ENCODE assay signal across 9 cellular contexts in genomic region chr4:41957634-41958033, GRCh38. TPM values are rescaled to one million over a fixed set of nuclear protein-coding genes. Genes with fewer than 3 reads are reported as not detected.
A peak's percentile ranks its signal among the peaks of the same experiment; 100 is the strongest.
DNase-seq lines count a peak whose midpoint lies in the region; ATAC-seq and TF ChIP-seq lines count a peak whose summit lies in the region.
"Had no signal": no experiment of that assay in that cellular context is flagged by ENCODE, and none has a peak within 500 bp of the region (broad histone marks: within the 10 kb centered on the region; RNA-seq: fewer than 3 reads in every experiment).

No MANE protein-coding gene starts in this region.

- no TSS peak for BruUV-seq in HCT116 (replicated peaks; lab: Mats Ljungman, UMichigan)

- H3K36me3 ChIP-seq in HCT116 (ENCODE audit: control insufficient read depth in 1 of 2, insufficient read depth in 2 of 2, low read length in 2 of 2) (peaks cover 14 to 15% of the 10 kb centered on the region in 2 experiments; a peak in 3 of 4 replicates), RWPE2 (ENCODE audit: low read depth) (peaks cover 48% of the 10 kb centered on the region), left lung (peaks cover 0 to 31% of the 10 kb centered on the region in 2 donors), body of pancreas (replicated peaks in 1 of 2; ENCODE audit: insufficient read depth in 1 of 2, low read depth in 2 of 2) (peaks cover 0 to 10% of the 10 kb centered on the region in 2 donors)

- H3K9me3 ChIP-seq in HCT116 (ENCODE audit: control insufficient read depth in 1 of 2, insufficient read depth in 1 of 2, low read depth in 1 of 2, low read length in 2 of 2): no peaks in the 10 kb centered on the region
- H3K9me3 ChIP-seq in RWPE2 (ENCODE audit: severe bottlenecking): no peaks in the 10 kb centered on the region
- no peaks in the 10 kb centered on the region for H3K9me3 ChIP-seq in left lung
- no peaks in the 10 kb centered on the region for H3K9me3 ChIP-seq in body of pancreas
- H3K9me3 ChIP-seq: SJCRH30 had no signal

- POLR2A ChIA-PET in HCT116 (lab: Charles Lee): interaction anchor here (0.7 kb wide), 1 partner anchor 514 kb away, joined by 3 read pairs; no protein-coding TSS in a partner anchor

- H4K20me1 ChIP-seq in HCT116 (ENCODE audit: insufficient read depth): no peaks in the 10 kb centered on the region

- H3K79me2 ChIP-seq in HCT116 (ENCODE audit: insufficient read depth, low read length): peaks cover 6% of the 10 kb centered on the region; the same call in 1 of the 2 replicates

- H3K27ac ChIP-seq in HCT116 (ENCODE audit: low read depth, low read length): no peak overlapping the region
- H3K27ac ChIP-seq in RWPE2 (ENCODE audit: poor library complexity, severe bottlenecking): no peak overlapping the region
- no peak overlapping the region for H3K27ac ChIP-seq in left lung
- H3K27ac ChIP-seq in body of pancreas: no peak overlapping the region
- H3K27ac ChIP-seq: SJCRH30 had no signal

- H3K27me3 ChIP-seq in HCT116 (ENCODE audit: insufficient read depth, low read length) (no peaks in the 10 kb centered on the region), RWPE2 (ENCODE audit: insufficient read depth, poor library complexity, severe bottlenecking) (no peaks in the 10 kb centered on the region), left lung (no peaks in the 10 kb centered on the region), body of pancreas (no peaks in the 10 kb centered on the region)
- H3K27me3 ChIP-seq: SJCRH30 had no signal

- H3K9ac ChIP-seq in HCT116 (ENCODE audit: low read length): no peak overlapping the region

- H3K4me3 ChIP-seq in HCT116 (replicated peaks in 1 of 2; ENCODE audit: low read depth in 1 of 2, low read length in 2 of 2) (no peak overlapping the region), RWPE2 (ENCODE audit: severe bottlenecking) (no peak overlapping the region), left lung (no peak overlapping the region), body of pancreas (no peak overlapping the region)
- H3K4me3 ChIP-seq: SJCRH30 had no signal

- RAD21 ChIA-PET in HCT116 (lab: Charles Lee; ENCODE audit: low non-redundant PET in 1 of 2, low total read pairs in 2 of 2, uncharacterized antibody in 2 of 2, unreplicated experiment in 2 of 2): interaction anchor here in 1 of 2 experiments (1.0 kb wide), 1 partner anchor 562 kb away, joined by 3 read pairs; no protein-coding TSS in a partner anchor

- H3K9me2 ChIP-seq in HCT116 (ENCODE audit: insufficient read depth): no peaks in the 10 kb centered on the region

- H2AFZ ChIP-seq in HCT116 (ENCODE audit: low read depth, low read length, poor library complexity, severe bottlenecking): no peak overlapping the region

- TF ChIP-seq POLR2A in HCT116 (IDR thresholded peaks at IDR 0.05; ENCODE audit: borderline replicate concordance, extremely low read depth, insufficient read depth, insufficient read length) (no peak), body of pancreas (IDR thresholded peaks at IDR 0.05) (no peak)

- TF ChIP-seq RAD21 in HCT116 (IDR thresholded peaks at IDR 0.05; ENCODE audit: low read depth): peak; percentile 63

- no peaks in the 10 kb centered on the region for H3K4me1 ChIP-seq in HCT116 (ENCODE audit: control insufficient read depth in 1 of 2, insufficient read depth in 2 of 2, low read length in 2 of 2)
- H3K4me1 ChIP-seq in RWPE2 (ENCODE audit: insufficient read depth, poor library complexity, severe bottlenecking): no peaks in the 10 kb centered on the region
- no peaks in the 10 kb centered on the region for H3K4me1 ChIP-seq in left lung
- no peaks in the 10 kb centered on the region for H3K4me1 ChIP-seq in body of pancreas
- H3K4me1 ChIP-seq: SJCRH30 had no signal

- peak; percentile 30 to 64 (median 51); a peak in 5 of 6 replicates for TF ChIP-seq CTCF in HCT116 (IDR thresholded peaks at IDR 0.05 in 2 of 3, conservative IDR thresholded peaks at IDR 0.05 in 1 of 3; ENCODE audit: borderline replicate concordance in 1 of 3, insufficient read depth in 1 of 3, low read depth in 2 of 3, low read length in 2 of 3)
- peak; percentile 50 for TF ChIP-seq CTCF in RWPE2 (IDR thresholded peaks at IDR 0.05; ENCODE audit: poor library complexity, severe bottlenecking)
- TF ChIP-seq CTCF in left lung (IDR thresholded peaks at IDR 0.05): peak in 1 of 2 donors; percentile 22
- peak in 2 of 7 experiments; percentile 9 to 28 for TF ChIP-seq CTCF in body of pancreas (IDR thresholded peaks at IDR 0.05)

- WGBS in body of pancreas, 2 donors: 50 to 63% methylated on average over 1 of the region's 1 CpG

- intact Hi-C loops in HCT116 (cut with micrococcal nuclease) (loop anchor here (2.0 to 5.0 kb wide), 3 partner anchors 323 to 675 kb away; no protein-coding TSS in a partner anchor), left lung (cut with DNase I) (no loop called here), body of pancreas (cut with DNase I) (no loop called here)

- ATAC-seq in HCT116 (peak; percentile 59; the same call in 1 of the 2 replicates), RWPE2 (ENCODE audit: low read depth) (no peak), left lung (peak; percentile 22), HG02870 (IDR thresholded peaks at IDR 0.05; ENCODE audit: unreplicated experiment) (no peak), body of pancreas (no peak)

- CTCF ChIA-PET in HCT116 (lab: Charles Lee): interaction anchor here (1.2 kb wide), 1 partner anchor 70 kb away, joined by 3 read pairs; no protein-coding TSS in a partner anchor

- no peak overlapping the region for H3K4me2 ChIP-seq in HCT116 (ENCODE audit: low read length)

- DNase-seq in EL: peak; percentile 28
- peak; percentile 24 for DNase-seq in HCT116 (ENCODE audit: low read depth, low spot score)
- DNase-seq in RWPE2 (ENCODE audit: low spot score): no peak
- DNase-seq in left lung: no peak
- no peak for DNase-seq in NCI-H2107 treated with DMSO at 0.1 percent for 48 hours (lab: John Stamatoyannopoulos, UW; ENCODE audit: unreplicated experiment)
- DNase-seq in globus pallidus (ENCODE audit: low spot score): no peak
- no peak for DNase-seq in body of pancreas

TF ChIP-seq in HCT116, 20 proteins besides CTCF, POLR2A, EP300 and RAD21:
- TF ChIP-seq ZFX (IDR thresholded peaks at IDR 0.05) (no peak), CBX3 (IDR thresholded peaks at IDR 0.05; ENCODE audit: low read depth) (no peak), EGR1 (IDR thresholded peaks at IDR 0.05; ENCODE audit: low read depth) (no peak), SRF (IDR thresholded peaks at IDR 0.05; ENCODE audit: low read depth) (no peak), ZNF274 (IDR thresholded peaks at IDR 0.05; ENCODE audit: low read depth, low read length) (no peak), SP1 (IDR thresholded peaks at IDR 0.05; ENCODE audit: low read depth) (no peak), FOSL1 (IDR thresholded peaks at IDR 0.05; ENCODE audit: low read depth) (no peak), CEBPB (IDR thresholded peaks at IDR 0.05; ENCODE audit: low read depth) (no peak)
- TF ChIP-seq, protein P1, sequence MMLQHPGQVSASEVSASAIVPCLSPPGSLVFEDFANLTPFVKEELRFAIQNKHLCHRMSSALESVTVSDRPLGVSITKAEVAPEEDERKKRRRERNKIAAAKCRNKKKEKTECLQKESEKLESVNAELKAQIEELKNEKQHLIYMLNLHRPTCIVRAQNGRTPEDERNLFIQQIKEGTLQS (IDR thresholded peaks at IDR 0.05): no peak
- TF ChIP-seq, protein P2, sequence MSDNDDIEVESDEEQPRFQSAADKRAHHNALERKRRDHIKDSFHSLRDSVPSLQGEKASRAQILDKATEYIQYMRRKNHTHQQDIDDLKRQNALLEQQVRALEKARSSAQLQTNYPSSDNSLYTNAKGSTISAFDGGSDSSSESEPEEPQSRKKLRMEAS (IDR thresholded peaks at IDR 0.05): no peak

RNA-seq across cellular contexts. Expression of gene TMEM33, which starts 22.4 kb away (rescaled TPM):
- total RNA-seq in HCT116 (2021; ENCODE audit: unreplicated experiment) (82.4 TPM), left lung (10 to 100 TPM; 70.9 to 87.7 TPM), body of pancreas (10 to 100 TPM; 22.1 to 26.0 TPM)
- 26.9 and 33.4 TPM in 2 replicates for polyA plus RNA-seq in HCT116 (2012)

RNA-seq across cellular contexts. Expression of gene DCAF4L1, which starts 23.9 kb away (rescaled TPM):
- 0.39 TPM for total RNA-seq in HCT116 (2021; ENCODE audit: unreplicated experiment)
- polyA plus RNA-seq in HCT116 (2012): 0.14 and 0.17 TPM in 2 replicates
- under 1 TPM; 0.15 to 0.58 TPM for total RNA-seq in left lung
- total RNA-seq in body of pancreas: under 1 TPM; under 0.01 to 0.33 TPM

RNA-seq across cellular contexts. Expression of gene SLC30A9, which starts 32.7 kb away (rescaled TPM):
- total RNA-seq in HCT116 (2021; ENCODE audit: unreplicated experiment) (67.4 TPM), left lung (10 to 100 TPM; 45.7 to 57.3 TPM), body of pancreas (10 to 100 TPM; 43.5 to 63.3 TPM)
- 22.7 and 27.2 TPM in 2 replicates for polyA plus RNA-seq in HCT116 (2012)

Comparison
In these comparisons a context has a peak if more than half of its experiments do, and no peak if none do; other contexts are left out.
1. DNase-seq: peak in EL (single experiment) and HCT116 (single experiment); none in RWPE2 (single experiment), left lung (0 of 2), NCI-H2107 treated with DMSO at 0.1 percent for 48 hours (single experiment), globus pallidus (single experiment) and body of pancreas (0 of 4).
2. ATAC-seq: peak in HCT116 (single experiment) and left lung (single experiment); none in RWPE2 (single experiment), HG02870 (single experiment) and body of pancreas (single experiment).